ENCODE assay signal across 8 cellular contexts in genomic region chr20:1509237-1509636, GRCh38. TPM values are rescaled to one million over a fixed set of nuclear protein-coding genes. Genes with fewer than 3 reads are reported as not detected.
DNase-seq lines count a peak whose midpoint lies in the region; ATAC-seq, FAIRE-seq and TF ChIP-seq lines count a peak whose summit lies in the region.

No MANE protein-coding gene starts in this region.

- no peak for TF ChIP-seq POLR2A in A549 (IDR thresholded peaks at IDR 0.05; ENCODE audit: low read length)

- TF ChIP-seq EP300 in A549 (IDR thresholded peaks at IDR 0.05), result no peak

- peak; percentile 56 for TF ChIP-seq CTCF in A549 (IDR thresholded peaks at IDR 0.05)
- TF ChIP-seq CTCF in GM12873 (IDR thresholded peaks at IDR 0.05; ENCODE audit: insufficient read depth, low read depth, low read length, missing control alignments), result peak; percentile 55
- TF ChIP-seq CTCF in chondrocyte (IDR thresholded peaks at IDR 0.05), result peak; percentile 69

- DNase-seq in A549 (ENCODE audit: low read depth in 1 of 2, low spot score in 1 of 2) (peak; percentile 26 to 39), OCI-M1 (lab: John Stamatoyannopoulos, UW) (peak; percentile 83), chondrocyte (ENCODE audit: low spot score) (no peak), pons (ENCODE audit: low spot score) (peak; percentile 68), NCI-H128 (lab: John Stamatoyannopoulos, UW; ENCODE audit: unreplicated experiment) (no peak), NCI-H2081 (lab: John Stamatoyannopoulos, UW) (no peak)

- H3K4me3 Mint-ChIP-seq in chondrocyte (ENCODE audit: unreplicated experiment), result no peak overlapping the region

- no peak overlapping the region for H3K27ac Mint-ChIP-seq in chondrocyte (ENCODE audit: unreplicated experiment)

- POLR2A ChIA-PET in A549 (lab: Yijun Ruan, JAX), result interaction anchor here (0.6 to 1.1 kb wide), 3 partner anchors 43 to 921 kb away, joined by 3 to 10 read pairs (median 4); partner anchors contain the start of gene NSFL1C

- 11% methylated on average over 9 of the region's 9 CpGs for WGBS in A549 (ENCODE audit: missing lambda C conversion rate)

- no peaks in the 10 kb centered on the region for H3K9me3 Mint-ChIP-seq in chondrocyte (ENCODE audit: low read depth)

- H3K4me2 ChIP-seq in A549, result no peak overlapping the region

- peak; percentile 89 to 92 for ATAC-seq in A549
- no peak for ATAC-seq in HG02885 (IDR thresholded peaks at IDR 0.05; ENCODE audit: poor library complexity, unreplicated experiment)

- peaks cover 41% of the 10 kb centered on the region for H3K27me3 Mint-ChIP-seq in chondrocyte (ENCODE audit: low read depth)

- CTCF ChIA-PET in A549 (lab: Yijun Ruan, JAX), result interaction anchor here (0.7 to 9.9 kb wide), 30 partner anchors 8 to 663 kb away, joined by 3 to 306 read pairs (median 4); partner anchors contain the start of gene NSFL1C

- no peak overlapping the region for H3K4me3 ChIP-seq in A549

- H3K27ac ChIP-seq in A549, result no peak overlapping the region

- H3K4me1 Mint-ChIP-seq in chondrocyte (ENCODE audit: low read depth), result no peaks in the 10 kb centered on the region

- peaks cover 9% of the 10 kb centered on the region; the same call in 1 of the 3 replicates for H3K4me1 ChIP-seq in A549

- H3K36me3 Mint-ChIP-seq in chondrocyte (ENCODE audit: low read depth), result no peaks in the 10 kb centered on the region

- 0 out of 3 replicates have a peak, but pooled peaks cover 6% of the 10 kb centered on the region for H3K9me3 ChIP-seq in A549

- FAIRE-seq in A549 (lab: Jason Lieb, UNC), result peak; percentile 80

- TF ChIP-seq RAD21 in A549 (conservative IDR thresholded peaks at IDR 0.05 in 1 of 2, IDR thresholded peaks at IDR 0.05 in 1 of 2), result peak; percentile 56 to 65

TF ChIP-seq in A549, 52 proteins besides CTCF, POLR2A, EP300 and RAD21:
- TF ChIP-seq JUNB (IDR thresholded peaks at IDR 0.05), result no peak
- TF ChIP-seq SMC3 (IDR thresholded peaks at IDR 0.05), result peak; percentile 63
- TF ChIP-seq ESRRA (IDR thresholded peaks at IDR 0.05; ENCODE audit: borderline replicate concordance, low read length), result no peak
- TF ChIP-seq RARB (CRISPR knock-in tag; IDR thresholded peaks at IDR 0.05), result no peak
- no peak for TF ChIP-seq NR3C1 (IDR thresholded peaks at IDR 0.05)
- no peak for TF ChIP-seq ZNF302 (CRISPR knock-in tag; IDR thresholded peaks at IDR 0.05)

RNA-seq across cellular contexts. Expression of gene SIRPB2, which starts 18.0 kb away (rescaled TPM):
- polyA plus RNA-seq in A549 (2011; rRNA removed), result not detected in 2 replicates
- polyA plus RNA-seq in A549 (2012; cell fraction: cytosol; rRNA removed), result not detected in 2 replicates
- not detected in 2 replicates for polyA plus RNA-seq in A549 (2012; cell fraction: nucleus; rRNA removed)
- not detected in 3 replicates for polyA plus RNA-seq in A549 (2017; fragmentation: RNase III; extraction: RNeasy Plus Mini Kit Qiagen cat#74134 plus additional on column Dnase treatment)
- polyA minus RNA-seq in A549 (2011; rRNA and poly(A)+ RNA removed), result not detected in 2 replicates
- total RNA-seq in chondrocyte, result not detected in 3 replicates

RNA-seq across cellular contexts. Expression of gene NSFL1C, which starts 42.6 kb away (rescaled TPM):
- polyA plus RNA-seq in A549 (2011; rRNA removed) (53.2 and 56.6 TPM in 2 replicates), A549 (2017; fragmentation: RNase III; extraction: RNeasy Plus Mini Kit Qiagen cat#74134 plus additional on column Dnase treatment) (117 to 136 TPM (median 125 TPM) in 3 replicates)
- 44.0 and 54.8 TPM in 2 replicates for polyA plus RNA-seq in A549 (2012; cell fraction: cytosol; rRNA removed)
- 46.1 and 64.4 TPM in 2 replicates for polyA plus RNA-seq in A549 (2012; cell fraction: nucleus; rRNA removed)
- 32.6 and 45.7 TPM in 2 replicates for polyA minus RNA-seq in A549 (2011; rRNA and poly(A)+ RNA removed)
- total RNA-seq in chondrocyte, result 70.9 to 83.5 TPM (median 75.3 TPM) in 3 replicates

RNA-seq across cellular contexts. Expression of gene SIRPD, which starts 48.3 kb away (rescaled TPM):
- polyA plus RNA-seq in A549 (2011; rRNA removed), result not detected in 2 replicates
- polyA plus RNA-seq in A549 (2012; cell fraction: cytosol; rRNA removed), result not detected in 2 replicates
- not detected in 2 replicates for polyA plus RNA-seq in A549 (2012; cell fraction: nucleus; rRNA removed)
- not detected in 3 replicates for polyA plus RNA-seq in A549 (2017; fragmentation: RNase III; extraction: RNeasy Plus Mini Kit Qiagen cat#74134 plus additional on column Dnase treatment)
- not detected in 2 replicates for polyA minus RNA-seq in A549 (2011; rRNA and poly(A)+ RNA removed)
- not detected in 3 replicates for total RNA-seq in chondrocyte

Comparison
In these comparisons a context has a peak if more than half of its experiments do, and no peak if none do; other contexts are left out.
1. DNase-seq: peak in A549 (2 of 2), OCI-M1 (single experiment) and pons (single experiment); none in chondrocyte (single experiment), NCI-H128 (single experiment) and NCI-H2081 (0 of 2).
2. Peak in every context shown above with its lines, with median percentiles within 50 percentile points of each other: CTCF ChIP-seq.